13 cellular contexts compared by ENCODE assay signal in the genomic region with DNA sequence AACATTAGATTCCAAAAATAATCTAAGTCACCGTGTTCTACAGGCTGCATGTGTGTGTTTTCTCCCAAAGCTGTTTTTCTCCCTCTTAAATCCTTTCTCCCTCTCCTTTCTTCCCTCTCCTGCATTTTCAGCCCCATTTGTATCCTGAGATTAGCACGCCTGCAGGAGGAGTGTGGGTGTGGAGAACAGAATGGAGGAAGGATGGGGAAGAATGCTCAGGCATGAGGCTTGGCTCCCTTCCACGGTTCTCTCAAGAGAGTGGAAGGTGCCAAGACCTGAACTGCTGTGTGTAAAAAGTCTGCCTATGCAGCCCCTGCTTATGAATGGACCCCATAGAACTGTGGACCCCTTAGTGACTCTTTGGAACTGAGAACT.
DNase-seq lines count a peak whose midpoint lies in the region; ATAC-seq and TF ChIP-seq lines count a peak whose summit lies in the region.
"Had no signal": no experiment of that assay in that cellular context is flagged by ENCODE, and none has a peak within 500 bp of the region (broad histone marks: within the 10 kb centered on the region; RNA-seq: fewer than 3 reads in every experiment).

No MANE protein-coding gene starts in this region.

- no peaks in the 10 kb centered on the region for H3K27me3 ChIP-seq in BJ (ENCODE audit: control insufficient read depth, insufficient read depth, low read length)
- no peaks in the 10 kb centered on the region for H3K27me3 ChIP-seq in body of pancreas
- no peaks in the 10 kb centered on the region for H3K27me3 ChIP-seq in right atrium auricular region
- H3K27me3 ChIP-seq in H7 (ENCODE audit: control insufficient read depth, insufficient read depth, low read length): no peaks in the 10 kb centered on the region
- H3K27me3 ChIP-seq: BE2C, SJSA1 had no signal

- CTCF ChIA-PET in BJ (lab: Yijun Ruan, JAX): no interaction called here

- H3K4me1 ChIP-seq in body of pancreas (no peaks in the 10 kb centered on the region), right atrium auricular region (peaks cover 0 to 68% of the 10 kb centered on the region in 2 donors)

- H3K27ac ChIP-seq in body of pancreas (peak overlapping the region in 3 of 4 donors; percentile 9 to 69 (median 54)), right atrium auricular region (peak overlapping the region; percentile 67 to 80)
- H3K27ac ChIP-seq: SJSA1 had no signal

- intact Hi-C loops in body of pancreas (cut with DNase I): no loop called here

- no peaks in the 10 kb centered on the region for H3K9me3 ChIP-seq in body of pancreas
- no peaks in the 10 kb centered on the region for H3K9me3 ChIP-seq in right atrium auricular region
- H3K9me3 ChIP-seq: BE2C, SJSA1 had no signal

- H3K4me3 ChIP-seq in BJ (ENCODE audit: low read depth, low read length): no peak overlapping the region
- no peak overlapping the region for H3K4me3 ChIP-seq in body of pancreas
- no peak overlapping the region for H3K4me3 ChIP-seq in right atrium auricular region
- no peak overlapping the region for H3K4me3 ChIP-seq in retinal pigment epithelial cell (ENCODE audit: low read length)
- no peak overlapping the region for H3K4me3 ChIP-seq in H7 (ENCODE audit: insufficient read depth, low read depth, low read length)
- H3K4me3 ChIP-seq: SJSA1 had no signal

- TF ChIP-seq CTCF in BJ (IDR thresholded peaks at IDR 0.05; ENCODE audit: insufficient read depth, low read depth, low read length) (0 out of 2 replicates have a peak, but pooled peaks have one; percentile 10), body of pancreas (IDR thresholded peaks at IDR 0.05) (no peak), right atrium auricular region (IDR thresholded peaks at IDR 0.05) (no peak), retinal pigment epithelial cell (conservative IDR thresholded peaks at IDR 0.05; ENCODE audit: low read depth, low read length) (peak; percentile 49)

- no peak for TF ChIP-seq POLR2A in body of pancreas (IDR thresholded peaks at IDR 0.05)

- DNase-seq in BJ (ENCODE audit: low read depth) (no peak), body of pancreas (peak in 2 of 4 donors; percentile 14 to 25), right atrium auricular region (ENCODE audit: low spot score) (no peak), retinal pigment epithelial cell (ENCODE audit: low read depth) (peak; percentile 75), HPDE6-E6E7 (ENCODE audit: extremely low spot score) (no peak), H7 (no peak), GF-D8 (lab: John Stamatoyannopoulos, UW) (no peak)
- DNase-seq in stimulated activated CD4-positive, alpha-beta T cell treated with anti-CD3 and anti-CD28 coated beads, Interleukin-2, amount 100 ng/mL, for 48 hours: no peak
- DNase-seq: activated naive CD8-positive, alpha-beta T cell treated with anti-CD3 and anti-CD28 coated beads, Interleukin-2, amount 10 ng/mL, durations not matched to agents 7 days and 5 days; BE2C; foreskin melanocyte; NCI-H226 had no signal

- WGBS in body of pancreas, 2 donors: 58 to 63% methylated on average over 3 of the region's 3 CpGs

- no peak for ATAC-seq in body of pancreas

- H3K36me3 ChIP-seq in BJ (ENCODE audit: control insufficient read depth, insufficient read depth, low read length) (no peaks in the 10 kb centered on the region), body of pancreas (replicated peaks in 1 of 2; ENCODE audit: insufficient read depth in 1 of 2, low read depth in 2 of 2) (no peaks in the 10 kb centered on the region), right atrium auricular region (no peaks in the 10 kb centered on the region), H7 (replicated peaks; ENCODE audit: control insufficient read depth, insufficient read depth, low read length) (no peaks in the 10 kb centered on the region)
- H3K36me3 ChIP-seq: SJSA1 had no signal

- POLR2A ChIA-PET in BJ (lab: Charles Lee): no interaction called here

Comparison
In these comparisons a context has a peak if more than half of its experiments do, and no peak if none do; other contexts are left out.
1. CTCF ChIP-seq: peak in BJ (single experiment) and retinal pigment epithelial cell (single experiment); none in body of pancreas (0 of 7) and right atrium auricular region (0 of 2).